Comparison of ENCODE assay signal across 9 cellular contexts in the genomic region with DNA sequence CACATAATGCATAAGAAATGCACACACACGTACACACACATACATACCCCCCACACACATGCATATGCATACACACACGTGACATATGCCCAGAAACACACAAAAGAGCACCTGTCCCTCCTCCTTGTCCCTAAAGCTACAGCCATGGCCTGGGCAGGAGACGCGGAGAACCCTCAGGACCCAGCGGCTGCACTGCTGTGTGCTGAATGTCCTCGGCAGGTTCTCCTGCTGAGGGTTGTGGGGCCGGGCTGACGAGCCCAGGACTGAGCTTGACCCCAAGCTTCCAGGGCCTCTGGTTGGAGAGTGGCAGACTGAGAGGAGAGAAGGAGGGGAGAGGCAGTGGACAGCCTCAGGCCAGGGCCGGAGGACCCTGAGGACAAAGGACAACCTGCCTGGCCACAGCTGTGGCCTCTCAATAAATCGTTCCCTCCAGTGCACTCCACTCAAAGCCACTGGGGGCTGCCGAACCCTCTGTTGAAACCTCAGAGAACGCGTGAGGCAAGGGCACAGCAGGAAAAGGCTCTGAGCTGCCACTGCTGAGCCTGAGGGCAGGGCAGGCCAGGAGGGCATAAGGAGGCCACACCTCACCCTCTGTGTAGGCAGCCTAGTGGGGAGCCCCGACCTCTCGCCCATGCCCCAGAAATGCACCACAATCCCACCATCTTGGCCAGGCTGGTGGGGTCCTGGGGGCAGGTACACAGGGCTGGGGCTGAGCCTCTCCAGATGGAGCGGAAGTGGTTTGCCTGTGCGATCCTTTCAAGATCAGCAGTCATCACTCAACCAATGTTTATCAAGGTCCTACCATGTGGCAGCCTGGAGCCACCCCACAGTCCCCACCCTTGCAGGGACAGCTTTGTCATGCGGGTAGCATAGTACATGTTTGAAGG. TPM values are rescaled to one million over a fixed set of nuclear protein-coding genes. Genes with fewer than 3 reads are reported as not detected.
DNase-seq lines count a peak whose midpoint lies in the region; ATAC-seq, FAIRE-seq and TF ChIP-seq lines count a peak whose summit lies in the region.
"Had no signal": no experiment of that assay in that cellular context is flagged by ENCODE, and none has a peak within 500 bp of the region (broad histone marks: within the 10 kb centered on the region; RNA-seq: fewer than 3 reads in every experiment).

No MANE protein-coding gene starts in this region.

- POLR2A ChIA-PET in CD4-positive, alpha-beta memory T cell (lab: Charles Lee; ENCODE audit: partially characterized antibody), result interaction anchor here (1.0 to 1.3 kb wide), 4 partner anchors 17 to 120 kb away, joined by 3 to 4 read pairs (median 3); no protein-coding TSS in a partner anchor

- H3K9me3 ChIP-seq in CD4-positive, alpha-beta memory T cell (ENCODE audit: control insufficient read depth in 1 of 2, low read length in 2 of 2), result no peaks in the 10 kb centered on the region
- H3K9me3 ChIP-seq in Loucy (ENCODE audit: insufficient read depth, low read depth, low read length), result no peaks in the 10 kb centered on the region
- no peaks in the 10 kb centered on the region for H3K9me3 ChIP-seq in kidney (ENCODE audit: control insufficient read depth in 1 of 2, low read length in 2 of 2)
- H3K9me3 ChIP-seq: tibial artery had no signal

- peak; percentile 40 to 58 (median 54) for DNase-seq in CD4-positive, alpha-beta memory T cell
- DNase-seq in activated effector memory CD4-positive, alpha-beta T cell treated with anti-CD3 and anti-CD28 coated beads, Interleukin-2, amount 50 U/mL, for 16 hours, result peak; percentile 68
- no peak for DNase-seq in natural killer cell treated with Interleukin-12 subunit alpha and Interleukin-12 subunit beta and Interleukin-15 and Interleukin-18, amount 100 ng/mL, for 72 hours (ENCODE audit: low spot score)
- DNase-seq in substantia nigra (lab: John Stamatoyannopoulos, UW) (no peak), endothelial cell (ENCODE audit: low spot score) (no peak), kidney (no peak)

- H3K4me3 Mint-ChIP-seq in CD4-positive, alpha-beta memory T cell, result peak overlapping the region in 7 of 8 donors; percentile 43 to 71 (median 65)
- peak overlapping the region; percentile 40 for H3K4me3 Mint-ChIP-seq in natural killer cell treated with Interleukin-12 subunit alpha and Interleukin-12 subunit beta and Interleukin-15 and Interleukin-18, amount 100 ng/mL, for 72 hours
- no peak overlapping the region for H3K4me3 Mint-ChIP-seq in endothelial cell (ENCODE audit: unreplicated experiment)

- peak; percentile 51 to 82 for ATAC-seq in natural killer cell treated with Interleukin-12 subunit alpha and Interleukin-12 subunit beta and Interleukin-15 and Interleukin-18, amount 100 ng/mL, for 72 hours
- ATAC-seq in GM21515 (IDR thresholded peaks at IDR 0.05; ENCODE audit: unreplicated experiment), result no peak

- no peak overlapping the region for H3K27ac ChIP-seq in CD4-positive, alpha-beta memory T cell (ENCODE audit: low read depth, low read length)
- H3K27ac ChIP-seq in substantia nigra (ENCODE audit: low read depth, low read length, poor library complexity, severe bottlenecking), result no peak overlapping the region
- H3K27ac ChIP-seq in kidney (ENCODE audit: low read depth in 2 of 2, low read length in 2 of 2), result no peak overlapping the region
- H3K27ac ChIP-seq: tibial artery had no signal

- H3K4me1 ChIP-seq in CD4-positive, alpha-beta memory T cell (ENCODE audit: insufficient read depth, low read length), result peaks cover 24% of the 10 kb centered on the region
- H3K4me1 ChIP-seq in Loucy (ENCODE audit: insufficient read depth, low read length, poor library complexity, severe bottlenecking) (peaks cover 55% of the 10 kb centered on the region), kidney (ENCODE audit: control insufficient read depth in 1 of 2, insufficient read depth in 1 of 2, low read depth in 1 of 2, low read length in 2 of 2) (no peaks in the 10 kb centered on the region)

- peak overlapping the region; percentile 72 for H3K9ac ChIP-seq in Loucy (ENCODE audit: low read depth, low read length, poor library complexity, severe bottlenecking)
- H3K9ac ChIP-seq in kidney (ENCODE audit: low read length in 2 of 2), result no peak overlapping the region

- H4K20me1 ChIP-seq in Loucy (ENCODE audit: insufficient read depth, low read length, poor library complexity, severe bottlenecking), result no peaks in the 10 kb centered on the region

- H3K36me3 ChIP-seq in CD4-positive, alpha-beta memory T cell (ENCODE audit: insufficient read depth, low read length), result no peaks in the 10 kb centered on the region
- no peaks in the 10 kb centered on the region for H3K36me3 ChIP-seq in Loucy (ENCODE audit: insufficient read depth, low read length)
- H3K36me3 ChIP-seq in kidney (ENCODE audit: control insufficient read depth in 1 of 2, insufficient read depth in 2 of 2, low read length in 2 of 2), result no peaks in the 10 kb centered on the region
- H3K36me3 ChIP-seq: tibial artery had no signal

- H3K79me2 ChIP-seq in Loucy (ENCODE audit: insufficient read depth, low read length), result no peaks in the 10 kb centered on the region

- H3K4me2 ChIP-seq in Loucy (ENCODE audit: low read depth, low read length, poor library complexity, severe bottlenecking), result peak overlapping the region; percentile 72

- H3K9me3 Mint-ChIP-seq in CD4-positive, alpha-beta memory T cell, result peaks cover 0 to 3% (median 0%) of the 10 kb centered on the region in 8 donors
- no peaks in the 10 kb centered on the region for H3K9me3 Mint-ChIP-seq in natural killer cell treated with Interleukin-12 subunit alpha and Interleukin-12 subunit beta and Interleukin-15 and Interleukin-18, amount 100 ng/mL, for 72 hours
- no peaks in the 10 kb centered on the region for H3K9me3 Mint-ChIP-seq in endothelial cell (ENCODE audit: unreplicated experiment)

- peaks cover 15 to 21% (median 17%) of the 10 kb centered on the region in 4 donors for H3K4me1 Mint-ChIP-seq in CD4-positive, alpha-beta memory T cell
- peaks cover 13 to 16% of the 10 kb centered on the region in 2 donors for H3K4me1 Mint-ChIP-seq in natural killer cell treated with Interleukin-12 subunit alpha and Interleukin-12 subunit beta and Interleukin-15 and Interleukin-18, amount 100 ng/mL, for 72 hours (ENCODE audit: low read depth in 2 of 2)
- H3K4me1 Mint-ChIP-seq in endothelial cell (ENCODE audit: unreplicated experiment), result peaks cover 22% of the 10 kb centered on the region

- CTCF ChIA-PET in CD4-positive, alpha-beta memory T cell (lab: Charles Lee; ENCODE audit: partially characterized antibody), result interaction anchor here (1.0 to 7.6 kb wide), 5 partner anchors 12 to 797 kb away, joined by 3 to 46 read pairs (median 4); no protein-coding TSS in a partner anchor

- H3K36me3 Mint-ChIP-seq in CD4-positive, alpha-beta memory T cell, result no peaks in the 10 kb centered on the region
- no peaks in the 10 kb centered on the region for H3K36me3 Mint-ChIP-seq in natural killer cell treated with Interleukin-12 subunit alpha and Interleukin-12 subunit beta and Interleukin-15 and Interleukin-18, amount 100 ng/mL, for 72 hours
- H3K36me3 Mint-ChIP-seq in endothelial cell (ENCODE audit: low read depth, unreplicated experiment), result peaks cover 5% of the 10 kb centered on the region

- no peaks in the 10 kb centered on the region for H3F3A ChIP-seq in Loucy (ENCODE audit: low read depth)

- TF ChIP-seq CTCF in Loucy (conservative IDR thresholded peaks at IDR 0.05; ENCODE audit: low read length), result peak; percentile 29
- TF ChIP-seq CTCF in endothelial cell (IDR thresholded peaks at IDR 0.05; ENCODE audit: unreplicated experiment), result no peak
- TF ChIP-seq CTCF in kidney (IDR thresholded peaks at IDR 0.05; ENCODE audit: borderline replicate concordance, extremely low read depth, insufficient read depth), result no peak

- H3K27ac Mint-ChIP-seq in CD4-positive, alpha-beta memory T cell, result peak overlapping the region in 6 of 7 donors; percentile 15 to 83 (median 44)
- H3K27ac Mint-ChIP-seq in natural killer cell treated with Interleukin-12 subunit alpha and Interleukin-12 subunit beta and Interleukin-15 and Interleukin-18, amount 100 ng/mL, for 72 hours, result peak overlapping the region; percentile 12 to 69
- no peak overlapping the region for H3K27ac Mint-ChIP-seq in endothelial cell (ENCODE audit: unreplicated experiment)

- no peak for FAIRE-seq in kidney (lab: Jason Lieb, UNC)

- no peaks in the 10 kb centered on the region for H3K27me3 ChIP-seq in CD4-positive, alpha-beta memory T cell (ENCODE audit: insufficient read depth, low read length)
- H3K27me3 ChIP-seq in Loucy (ENCODE audit: insufficient read depth, low read length, poor library complexity, severe bottlenecking), result no peaks in the 10 kb centered on the region
- H3K27me3 ChIP-seq: tibial artery had no signal

- no peaks in the 10 kb centered on the region for H3K9me2 ChIP-seq in Loucy (replicated peaks; ENCODE audit: low read depth, low read length)

- peak overlapping the region; percentile 49 for H2AFZ ChIP-seq in Loucy (ENCODE audit: low read length)

- intact Hi-C loops in CD4-positive, alpha-beta memory T cell (cut with micrococcal nuclease), result loop anchor here (5.0 kb wide), 1 partner anchor 103 kb away; no protein-coding TSS in a partner anchor
- intact Hi-C loops in kidney (cut with DNase I), result no loop called here

- H3K4me3 ChIP-seq in CD4-positive, alpha-beta memory T cell (ENCODE audit: low read length in 2 of 2), result no peak overlapping the region
- H3K4me3 ChIP-seq in Loucy (ENCODE audit: low read length, poor library complexity, severe bottlenecking), result peak overlapping the region; percentile 53
- H3K4me3 ChIP-seq in kidney (ENCODE audit: low read length in 2 of 2), result no peak overlapping the region
- H3K4me3 ChIP-seq: tibial artery had no signal

- H3K27me3 Mint-ChIP-seq in CD4-positive, alpha-beta memory T cell, result peaks cover 2 to 4% of the 10 kb centered on the region in 2 donors
- H3K27me3 Mint-ChIP-seq in natural killer cell treated with Interleukin-12 subunit alpha and Interleukin-12 subunit beta and Interleukin-15 and Interleukin-18, amount 100 ng/mL, for 72 hours, result peaks cover 6 to 8% of the 10 kb centered on the region in 2 donors
- peaks cover 5% of the 10 kb centered on the region for H3K27me3 Mint-ChIP-seq in endothelial cell (ENCODE audit: unreplicated experiment)

RNA-seq across cellular contexts. Expression of a gene that starts 3.1 kb away (rescaled TPM):
- 10 to 100 TPM; 15.1 to 19.2 TPM for total RNA-seq in CD4-positive, alpha-beta memory T cell
- polyA plus RNA-seq in CD4-positive, alpha-beta memory T cell, result 10 to 100 TPM; 12.4 to 14.1 TPM
- 10 to 100 TPM in 1 of 2 donors, 1 to 10 TPM in 1; 4.5 to 12.1 TPM for total RNA-seq in natural killer cell treated with Interleukin-12 subunit alpha and Interleukin-12 subunit beta and Interleukin-15 and Interleukin-18, amount 100 ng/mL, for 72 hours
- 0.28 TPM for total RNA-seq in endothelial cell (ENCODE audit: unreplicated experiment)
- 7.3 TPM for total RNA-seq in kidney
- 2.5 TPM for polyA plus RNA-seq in kidney (ENCODE audit: insufficient read depth, low read depth, low replicate concordance)

Comparison
In these comparisons a context has a peak if more than half of its experiments do, and no peak if none do; other contexts are left out.
1. DNase-seq: peak in CD4-positive, alpha-beta memory T cell (5 of 5) and activated effector memory CD4-positive, alpha-beta T cell treated with anti-CD3 and anti-CD28 coated beads, Interleukin-2, amount 50 U/mL, for 16 hours (single experiment); none in natural killer cell treated with Interleukin-12 subunit alpha and Interleukin-12 subunit beta and Interleukin-15 and Interleukin-18, amount 100 ng/mL, for 72 hours (single experiment), substantia nigra (0 of 49), endothelial cell (single experiment) and kidney (single experiment).